9 cellular contexts compared by ENCODE assay signal in the genomic region with DNA sequence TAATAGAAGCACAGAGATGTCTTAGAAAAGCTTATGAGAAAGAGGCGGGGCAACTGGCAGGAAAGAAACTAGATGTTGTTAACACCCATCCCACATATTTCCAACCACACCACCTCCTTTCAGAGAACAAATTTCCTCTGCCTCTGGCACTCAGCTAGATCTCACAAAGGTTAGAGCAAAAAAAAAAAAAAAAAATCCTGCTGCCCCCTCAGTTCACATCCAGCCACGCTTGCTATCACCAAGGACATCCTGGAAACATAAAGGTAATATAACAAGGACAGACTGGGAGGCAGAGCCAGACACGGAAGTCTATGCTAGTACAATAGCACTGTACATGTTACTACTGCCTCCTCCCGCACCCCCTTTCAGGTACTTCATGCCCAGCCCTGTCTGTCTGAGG.
A peak's percentile ranks its signal among the peaks of the same experiment; 100 is the strongest.
DNase-seq lines count a peak whose midpoint lies in the region; ATAC-seq and TF ChIP-seq lines count a peak whose summit lies in the region.
"Had no signal": no experiment of that assay in that cellular context is flagged by ENCODE, and none has a peak within 500 bp of the region (broad histone marks: within the 10 kb centered on the region; RNA-seq: fewer than 3 reads in every experiment).

No MANE protein-coding gene starts in this region.

- no peaks in the 10 kb centered on the region for H4K20me1 ChIP-seq in DND-41 (ENCODE audit: insufficient read depth, low read length)

- no peak overlapping the region for H3K4me3 ChIP-seq in DND-41 (ENCODE audit: low read depth in 1 of 2, low read length in 2 of 2)
- H3K4me3 ChIP-seq: SJSA1 had no signal

- no peak overlapping the region for H3K27ac Mint-ChIP-seq in mesothelial cell of epicardium

- no peak overlapping the region for H2AFZ ChIP-seq in DND-41 (ENCODE audit: low read depth, low read length)

- peaks cover 7% of the 10 kb centered on the region for H3K9me3 ChIP-seq in DND-41 (ENCODE audit: insufficient read depth, low read length, severe bottlenecking)
- H3K9me3 ChIP-seq: SJSA1 had no signal

- H3K4me2 ChIP-seq in DND-41 (ENCODE audit: insufficient read depth, low read length): no peak overlapping the region

- H3K27ac ChIP-seq in DND-41 (ENCODE audit: low read length): peak overlapping the region; percentile 57
- H3K27ac ChIP-seq: SJSA1 had no signal

- DNase-seq in DND-41: no peak
- DNase-seq in activated gamma-delta T cell treated with anti-CD3 and anti-CD28 coated beads, Interleukin-2, amount 50 U/mL, for 16 hours (ENCODE audit: low read depth): peak; percentile 29
- DNase-seq in stimulated activated CD4-positive, alpha-beta T cell treated with anti-CD3 and anti-CD28 coated beads, Interleukin-15, amount 100 ng/mL, for 24 hours: peak; percentile 69
- no peak for DNase-seq in NCI-H226
- no peak for DNase-seq in mesothelial cell of epicardium (ENCODE audit: low spot score in 2 of 2, unreplicated experiment in 2 of 2)

- no peaks in the 10 kb centered on the region for H3K27me3 Mint-ChIP-seq in mesothelial cell of epicardium (ENCODE audit: low read depth)

- H3K36me3 ChIP-seq in DND-41 (ENCODE audit: insufficient read depth, low read length): no peaks in the 10 kb centered on the region
- H3K36me3 ChIP-seq: SJSA1 had no signal

- peaks cover 14% of the 10 kb centered on the region for H3K36me3 Mint-ChIP-seq in mesothelial cell of epicardium

- H3K4me1 Mint-ChIP-seq in mesothelial cell of epicardium: no peaks in the 10 kb centered on the region

- TF ChIP-seq CTCF in DND-41 (IDR thresholded peaks at IDR 0.05; ENCODE audit: borderline replicate concordance, extremely low read depth, low read length, poor library complexity, severe bottlenecking) (no peak), mesothelial cell of epicardium (IDR thresholded peaks at IDR 0.05; ENCODE audit: unreplicated experiment) (no peak)

- H3K4me1 ChIP-seq in DND-41 (ENCODE audit: insufficient read depth, low read length): peaks cover 31% of the 10 kb centered on the region

- peak; percentile 54; the same call in 2 of the 3 replicates for ATAC-seq in DND-41 (ENCODE audit: insufficient read depth, low read depth)
- peak; percentile 33 for ATAC-seq in HG03442 (IDR thresholded peaks at IDR 0.05; ENCODE audit: unreplicated experiment)
- ATAC-seq in HG03439 (IDR thresholded peaks at IDR 0.05; ENCODE audit: unreplicated experiment): no peak
- ATAC-seq in GM19397 (IDR thresholded peaks at IDR 0.05; ENCODE audit: unreplicated experiment): no peak

- peaks cover 31% of the 10 kb centered on the region for H3K9me3 Mint-ChIP-seq in mesothelial cell of epicardium

- no peak overlapping the region for H3K4me3 Mint-ChIP-seq in mesothelial cell of epicardium

- no peaks in the 10 kb centered on the region for H3K79me2 ChIP-seq in DND-41 (ENCODE audit: insufficient read depth, low read length)

- no peak overlapping the region for H3K9ac ChIP-seq in DND-41 (ENCODE audit: low read depth, low read length)

- no peaks in the 10 kb centered on the region for H3K27me3 ChIP-seq in DND-41 (ENCODE audit: insufficient read depth, low read length, poor library complexity)
- H3K27me3 ChIP-seq: SJSA1 had no signal

Comparison
In these comparisons a context has a peak if more than half of its experiments do, and no peak if none do; other contexts are left out.
1. ATAC-seq: peak in DND-41 (single experiment) and HG03442 (single experiment); none in HG03439 (single experiment) and GM19397 (single experiment).
2. DNase-seq: peak in activated gamma-delta T cell treated with anti-CD3 and anti-CD28 coated beads, Interleukin-2, amount 50 U/mL, for 16 hours (single experiment) and stimulated activated CD4-positive, alpha-beta T cell treated with anti-CD3 and anti-CD28 coated beads, Interleukin-15, amount 100 ng/mL, for 24 hours (single experiment); none in DND-41 (single experiment), NCI-H226 (single experiment) and mesothelial cell of epicardium (0 of 2).